In genomic region chr6:109372070-109372585, GRCh38 we compare ENCODE assay signal across 2 cellular contexts.
TF ChIP-seq lines count a peak whose summit lies in the region.

No MANE protein-coding gene starts in this region.

TF ChIP-seq in HCT116, 20 proteins besides CTCF, POLR2A, EP300 and RAD21 (continued from another document):
- TF ChIP-seq POLR2AphosphoS5 (IDR thresholded peaks at IDR 0.05; ENCODE audit: low read depth, low read length): no peak
- no peak for TF ChIP-seq ZFX (IDR thresholded peaks at IDR 0.05)
- TF ChIP-seq YY1 (IDR thresholded peaks at IDR 0.05; ENCODE audit: extremely low read depth, insufficient replicate concordance, low read depth, low read length): no peak
- TF ChIP-seq MAX (IDR thresholded peaks at IDR 0.05): no peak
- no peak for TF ChIP-seq FOSL1 (IDR thresholded peaks at IDR 0.05; ENCODE audit: low read depth)
- TF ChIP-seq ZBTB33 (IDR thresholded peaks at IDR 0.05; ENCODE audit: extremely low read depth, insufficient replicate concordance, low read length): no peak
- TF ChIP-seq ATF3 (IDR thresholded peaks at IDR 0.05): no peak
- TF ChIP-seq CBX3 (IDR thresholded peaks at IDR 0.05; ENCODE audit: low read depth): no peak
- TF ChIP-seq EGR1 (IDR thresholded peaks at IDR 0.05; ENCODE audit: low read depth): no peak
- TF ChIP-seq TCF7L2 (IDR thresholded peaks at IDR 0.05; ENCODE audit: borderline replicate concordance, extremely low read depth, insufficient read depth, insufficient read length): no peak
- no peak for TF ChIP-seq REST (IDR thresholded peaks at IDR 0.05; ENCODE audit: low read depth)
- no peak for TF ChIP-seq SP1 (IDR thresholded peaks at IDR 0.05; ENCODE audit: low read depth)
- TF ChIP-seq ELF1 (IDR thresholded peaks at IDR 0.05; ENCODE audit: borderline replicate concordance, low read depth): no peak

TF ChIP-seq in GM23338, 12 proteins besides CTCF, POLR2A, EP300 and RAD21 (continued from another document):
- TF ChIP-seq ETS1 (IDR thresholded peaks at IDR 0.05) (no peak), ZNF114 (CRISPR knock-in tag; IDR thresholded peaks at IDR 0.05) (no peak), ZNF331 (CRISPR knock-in tag; IDR thresholded peaks at IDR 0.05; ENCODE audit: low read depth) (no peak), EZH2phosphoT487 (IDR thresholded peaks at IDR 0.05; ENCODE audit: unreplicated experiment) (no peak), CREB1 (CRISPR knock-in tag; IDR thresholded peaks at IDR 0.05; ENCODE audit: low read depth) (no peak), STAT1 (IDR thresholded peaks at IDR 0.05; ENCODE audit: unreplicated experiment) (no peak), ZNF462 (CRISPR knock-in tag; IDR thresholded peaks at IDR 0.05) (no peak), REST (IDR thresholded peaks at IDR 0.05; ENCODE audit: unreplicated experiment) (no peak), NANOG (IDR thresholded peaks at IDR 0.05; ENCODE audit: borderline replicate concordance) (no peak)
TF ChIP-seq in GM23338: peak in this region for 0.
